Comparison of ENCODE assay signal across 10 cellular contexts in genomic region chr12:110247340-110248095, GRCh38. TPM values are rescaled to one million over a fixed set of nuclear protein-coding genes. Genes with fewer than 3 reads are reported as not detected.
DNase-seq lines count a peak whose midpoint lies in the region; ATAC-seq and TF ChIP-seq lines count a peak whose summit lies in the region.
"Had no signal": no experiment of that assay in that cellular context is flagged by ENCODE, and none has a peak within 500 bp of the region (broad histone marks: within the 10 kb centered on the region; RNA-seq: fewer than 3 reads in every experiment).

No MANE protein-coding gene starts in this region.

- H2BK15ac ChIP-seq in H9 (ENCODE audit: low read depth, low read length), result no peak overlapping the region

- H3K79me1 ChIP-seq in H9 (ENCODE audit: insufficient read depth, low read depth, low read length, poor library complexity, severe bottlenecking), result no peaks in the 10 kb centered on the region

- H3K4ac ChIP-seq in H9 (ENCODE audit: low read depth, low read length), result no peak overlapping the region

- H3K36me3 Mint-ChIP-seq in neural progenitor cell (peaks cover 31% of the 10 kb centered on the region), H9 (ENCODE audit: insufficient read depth in 1 of 3, low read depth in 3 of 3) (peaks cover 0 to 9% (median 2%) of the 10 kb centered on the region in 3 experiments; a peak in 3 of 7 replicates)
- H3K36me3 Mint-ChIP-seq in activated T-helper 17 cell treated with anti-CD3 and anti-CD28 coated beads, Interleukin-2, amount 50 U/mL, for 72 hours (ENCODE audit: low read depth), result no peaks in the 10 kb centered on the region

- no peak overlapping the region for H4K5ac ChIP-seq in H9 (ENCODE audit: insufficient read length, low read depth, low read length)

- H3K27ac Mint-ChIP-seq in neural progenitor cell (peak overlapping the region; percentile 42), H9 (peak overlapping the region in 1 of 3 experiments; percentile 44; a peak in 1 of 7 replicates)
- no peak overlapping the region for H3K27ac Mint-ChIP-seq in activated T-helper 17 cell treated with anti-CD3 and anti-CD28 coated beads, Interleukin-2, amount 50 U/mL, for 72 hours
- H3K27ac Mint-ChIP-seq: activated T-helper 1 cell treated with anti-CD3 and anti-CD28 coated beads, Interleukin-12 subunit alpha, Interleukin-12 subunit beta, Interleukin-2, Interleukin-4 antibody, amounts not matched to agents 30 ng/mL and 10 ng/mL and 1 ng/mL, durations not matched to agents 14 hours and 24 hours and 36 hours had no signal

- no peaks in the 10 kb centered on the region for H3K9me3 ChIP-seq in neural progenitor cell (ENCODE audit: low read depth)
- no peaks in the 10 kb centered on the region for H3K9me3 ChIP-seq in H9 (ENCODE audit: control insufficient read depth, low read depth, low read length)

- H2AK5ac ChIP-seq in H9 (ENCODE audit: insufficient read length, low read length), result no peak overlapping the region

- H3K14ac ChIP-seq in H9 (ENCODE audit: insufficient read depth, low read length), result no peak overlapping the region

- H3K27ac ChIP-seq in neural progenitor cell, result no peak overlapping the region
- no peak overlapping the region for H3K27ac ChIP-seq in H9 (ENCODE audit: insufficient read length, low read depth, low read length)

- H2AFZ ChIP-seq in neural progenitor cell (replicated peaks), result no peak overlapping the region
- no peak overlapping the region for H2AFZ ChIP-seq in H9 (ENCODE audit: low read length)

- no peak overlapping the region for H3K23ac ChIP-seq in H9 (ENCODE audit: insufficient read length, low read depth, low read length)

- H3K27me3 Mint-ChIP-seq in neural progenitor cell (ENCODE audit: insufficient read depth, low read depth), result peaks cover 8% of the 10 kb centered on the region
- H3K27me3 Mint-ChIP-seq in activated T-helper 17 cell treated with anti-CD3 and anti-CD28 coated beads, Interleukin-2, amount 50 U/mL, for 72 hours, result no peaks in the 10 kb centered on the region
- no peaks in the 10 kb centered on the region for H3K27me3 Mint-ChIP-seq in H9 (ENCODE audit: low read depth)

- no peak overlapping the region for H2BK12ac ChIP-seq in H9 (ENCODE audit: insufficient read length, low read depth, low read length)

- peaks cover 15% of the 10 kb centered on the region for H3F3A ChIP-seq in neural progenitor cell (ENCODE audit: low read depth)

- H3T11ph ChIP-seq in H9 (ENCODE audit: low read length), result no peak overlapping the region

- WGBS in H9 (ENCODE audit: extremely low coverage, insufficient read length, low lambda C conversion rate), result no CpG with 5 or more reads among the region's 14 CpGs

- H4K91ac ChIP-seq in H9 (ENCODE audit: insufficient read length, low read depth, low read length), result no peak overlapping the region

- ATAC-seq in activated T-helper 17 cell treated with anti-CD3 and anti-CD28 coated beads, Interleukin-2, amount 50 U/mL, for 72 hours (replicated peaks), result no peak

- no peaks in the 10 kb centered on the region for H3K36me3 ChIP-seq in neural progenitor cell

- no peak overlapping the region for H3K18ac ChIP-seq in H9 (ENCODE audit: insufficient read length, low read depth, low read length)

- H3K4me3 Mint-ChIP-seq in neural progenitor cell (no peak overlapping the region), H9 (no peak overlapping the region)
- H3K4me3 Mint-ChIP-seq in activated T-helper 17 cell treated with anti-CD3 and anti-CD28 coated beads, Interleukin-2, amount 50 U/mL, for 72 hours, result no peak overlapping the region
- H3K4me3 Mint-ChIP-seq: activated T-helper 1 cell treated with anti-CD3 and anti-CD28 coated beads, Interleukin-12 subunit alpha, Interleukin-12 subunit beta, Interleukin-2, Interleukin-4 antibody, amounts not matched to agents 30 ng/mL and 10 ng/mL and 1 ng/mL, durations not matched to agents 14 hours and 24 hours and 36 hours had no signal

- no peak overlapping the region for H3K4me3 ChIP-seq in neural progenitor cell

- no peak overlapping the region for H2BK5ac ChIP-seq in H9 (ENCODE audit: insufficient read length, low read length)

- H3K9me3 Mint-ChIP-seq in neural progenitor cell (peaks cover 4% of the 10 kb centered on the region), H9 (peaks cover 0 to 7% of the 10 kb centered on the region in 2 experiments; a peak in 2 of 5 replicates)
- H3K9me3 Mint-ChIP-seq in activated T-helper 17 cell treated with anti-CD3 and anti-CD28 coated beads, Interleukin-2, amount 50 U/mL, for 72 hours, result no peaks in the 10 kb centered on the region
- H3K9me3 Mint-ChIP-seq: activated T-helper 1 cell treated with anti-CD3 and anti-CD28 coated beads, Interleukin-12 subunit alpha, Interleukin-12 subunit beta, Interleukin-2, Interleukin-4 antibody, amounts not matched to agents 30 ng/mL and 10 ng/mL and 1 ng/mL, durations not matched to agents 14 hours and 24 hours and 36 hours had no signal

- H3K4me2 ChIP-seq in neural progenitor cell (no peak overlapping the region), H9 (ENCODE audit: insufficient read depth, insufficient read length, low read length) (no peak overlapping the region)

- H3K4me1 Mint-ChIP-seq in neural progenitor cell (peaks cover 35% of the 10 kb centered on the region), H9 (peaks cover 24 to 38% of the 10 kb centered on the region in 2 experiments)
- H3K4me1 Mint-ChIP-seq in activated T-helper 17 cell treated with anti-CD3 and anti-CD28 coated beads, Interleukin-2, amount 50 U/mL, for 72 hours, result no peaks in the 10 kb centered on the region

- H3K9ac ChIP-seq in neural progenitor cell, result no peak overlapping the region
- H3K9ac ChIP-seq in H9 (ENCODE audit: extremely low read depth, insufficient read length, low read length), result no peak overlapping the region

- no peak overlapping the region for H3K56ac ChIP-seq in H9 (ENCODE audit: insufficient read length, low read depth, low read length)

- DNase-seq in NCI-H526 (lab: John Stamatoyannopoulos, UW) (peak; percentile 20 to 50), NCI-H526 treated with DMSO at 0.1 percent for 48 hours (lab: John Stamatoyannopoulos, UW) (no peak), glomerular visceral epithelial cell (ENCODE audit: extremely low spot score) (peak; percentile 83), neural progenitor cell (ENCODE audit: low spot score) (no peak), H9 (no peak), NK-92 (lab: John Stamatoyannopoulos, UW; ENCODE audit: unreplicated experiment) (no peak), SIG-M5 treated with dmso at 0.1 percent for 504 hours (lab: John Stamatoyannopoulos, UW; ENCODE audit: unreplicated experiment) (no peak)
- DNase-seq: NCI-H2081 had no signal

- TF ChIP-seq CTCF in neural progenitor cell (IDR thresholded peaks at IDR 0.05) (no peak), H9 (conservative IDR thresholded peaks at IDR 0.05) (no peak)

- H4K20me1 ChIP-seq in neural progenitor cell (ENCODE audit: low read depth) (peaks cover 8% of the 10 kb centered on the region), H9 (ENCODE audit: control insufficient read depth, insufficient read depth, insufficient read length) (no peaks in the 10 kb centered on the region)

- H3K4me1 ChIP-seq in neural progenitor cell (peaks cover 24% of the 10 kb centered on the region), H9 (ENCODE audit: insufficient read depth, low read length) (no peaks in the 10 kb centered on the region)

- no peaks in the 10 kb centered on the region for H3K27me3 ChIP-seq in neural progenitor cell
- H3K27me3 ChIP-seq in H9 (ENCODE audit: insufficient read depth, low read length), result no peaks in the 10 kb centered on the region

- H2BK20ac ChIP-seq in H9 (ENCODE audit: low read depth, low read length, poor library complexity, severe bottlenecking), result no peak overlapping the region

- H4K8ac ChIP-seq in H9 (replicated peaks; ENCODE audit: insufficient read length, low read depth, low read length), result no peak overlapping the region

- H3K79me2 ChIP-seq in neural progenitor cell (ENCODE audit: low read depth), result no peaks in the 10 kb centered on the region
- no peaks in the 10 kb centered on the region for H3K79me2 ChIP-seq in H9 (ENCODE audit: insufficient read depth, low read length)

- no peak overlapping the region for H2BK120ac ChIP-seq in H9 (ENCODE audit: low read depth, low read length, poor library complexity, severe bottlenecking)

- no peaks in the 10 kb centered on the region for H3K23me2 ChIP-seq in H9 (ENCODE audit: insufficient read length, low read depth, low read length, poor library complexity, severe bottlenecking)

RNA-seq across cellular contexts. Expression of gene ATP2A2, which starts 33.5 kb away (rescaled TPM):
- 99.5 and 111 TPM in 2 replicates for total RNA-seq in neural progenitor cell (ENCODE audit: low replicate concordance)
- total RNA-seq in activated T-helper 17 cell treated with anti-CD3 and anti-CD28 coated beads, Interleukin-2, amount 50 U/mL, for 72 hours, result 100 to 1,000 TPM; 135 to 261 TPM
- total RNA-seq in H9 (2021), result 257 and 260 TPM in 2 replicates

Comparison
In these comparisons a context has a peak if more than half of its experiments do, and no peak if none do; other contexts are left out.
1. DNase-seq: peak in NCI-H526 (2 of 2) and glomerular visceral epithelial cell (single experiment); none in NCI-H526 treated with DMSO at 0.1 percent for 48 hours (single experiment), neural progenitor cell (single experiment), H9 (single experiment), NK-92 (single experiment) and SIG-M5 treated with dmso at 0.1 percent for 504 hours (single experiment).